ENCODE assay signal across 9 cellular contexts in genomic region chr4:133483600-133484246, GRCh38.
DNase-seq lines count a peak whose midpoint lies in the region; ATAC-seq and TF ChIP-seq lines count a peak whose summit lies in the region.
"Had no signal": no experiment of that assay in that cellular context is flagged by ENCODE, and none has a peak within 500 bp of the region (broad histone marks: within the 10 kb centered on the region; RNA-seq: fewer than 3 reads in every experiment).

No MANE protein-coding gene starts in this region.

- no peaks in the 10 kb centered on the region for H3K36me3 Mint-ChIP-seq in activated naive CD4-positive, alpha-beta T cell treated with anti-CD3 and anti-CD28 coated beads, Interleukin-2, amount 10 ng/mL, durations not matched to agents 7 days and 5 days

- no peak for ATAC-seq in GM18517 (IDR thresholded peaks at IDR 0.05; ENCODE audit: unreplicated experiment)

- H3K4me1 ChIP-seq in adrenal gland (replicated peaks in 1 of 2), result no peaks in the 10 kb centered on the region

- TF ChIP-seq EP300 in Ishikawa (IDR thresholded peaks at IDR 0.05; ENCODE audit: borderline replicate concordance), result no peak

- no peaks in the 10 kb centered on the region for H3K9me3 ChIP-seq in adrenal gland (replicated peaks in 1 of 3)

- TF ChIP-seq POLR2A in adrenal gland (IDR thresholded peaks at IDR 0.05), result no peak

- no peaks in the 10 kb centered on the region for H3K36me3 ChIP-seq in adrenal gland (replicated peaks in 1 of 2)

- no peaks in the 10 kb centered on the region for H3K4me1 Mint-ChIP-seq in activated naive CD4-positive, alpha-beta T cell treated with anti-CD3 and anti-CD28 coated beads, Interleukin-2, amount 10 ng/mL, durations not matched to agents 7 days and 5 days
- H3K4me1 Mint-ChIP-seq: activated CD4-positive, alpha-beta T cell treated with anti-CD3 and anti-CD28 coated beads, Interleukin-2, amount 10 ng/mL, durations not matched to agents 24 days and 14 days had no signal

- DNase-seq in COR-L47 (lab: John Stamatoyannopoulos, UW), result peak; percentile 17
- DNase-seq in adrenal gland, result peak in 1 of 7 donors; percentile 7
- peak; percentile 70 for DNase-seq in left kidney (ENCODE audit: low read depth, low spot score)
- DNase-seq in activated naive CD4-positive, alpha-beta T cell treated with anti-CD3 and anti-CD28 coated beads, Interleukin-2, amount 10 ng/mL, durations not matched to agents 7 days and 5 days, result no peak
- DNase-seq in NCI-H2196 (lab: John Stamatoyannopoulos, UW; ENCODE audit: unreplicated experiment), result no peak
- DNase-seq in effector CD8-positive, alpha-beta T cell (lab: John Stamatoyannopoulos, UW), result no peak
- DNase-seq: activated CD4-positive, alpha-beta T cell treated with anti-CD3 and anti-CD28 coated beads, Interleukin-2, amount 10 ng/mL, durations not matched to agents 24 days and 14 days had no signal

- WGBS in adrenal gland, 4 donors, result 50 to 52% (median 51%) methylated on average over 4 of the region's 4 CpGs

- intact Hi-C loops in adrenal gland (cut with DNase I), result no loop called here

- no peaks in the 10 kb centered on the region for H3K27me3 ChIP-seq in adrenal gland

- H3K27ac Mint-ChIP-seq in activated naive CD4-positive, alpha-beta T cell treated with anti-CD3 and anti-CD28 coated beads, Interleukin-2, amount 10 ng/mL, durations not matched to agents 7 days and 5 days, result no peak overlapping the region
- H3K27ac Mint-ChIP-seq: activated CD4-positive, alpha-beta T cell treated with anti-CD3 and anti-CD28 coated beads, Interleukin-2, amount 10 ng/mL, durations not matched to agents 24 days and 14 days had no signal

- no peak overlapping the region for H3K27ac ChIP-seq in adrenal gland

- peaks cover 4% of the 10 kb centered on the region for H3K9me3 Mint-ChIP-seq in activated naive CD4-positive, alpha-beta T cell treated with anti-CD3 and anti-CD28 coated beads, Interleukin-2, amount 10 ng/mL, durations not matched to agents 7 days and 5 days

- H3K27me3 Mint-ChIP-seq in activated naive CD4-positive, alpha-beta T cell treated with anti-CD3 and anti-CD28 coated beads, Interleukin-2, amount 10 ng/mL, durations not matched to agents 7 days and 5 days, result no peaks in the 10 kb centered on the region
- H3K27me3 Mint-ChIP-seq: activated CD4-positive, alpha-beta T cell treated with anti-CD3 and anti-CD28 coated beads, Interleukin-2, amount 10 ng/mL, durations not matched to agents 24 days and 14 days had no signal

- no peak overlapping the region for H3K4me3 ChIP-seq in adrenal gland

- CTCF ChIA-PET in activated naive CD4-positive, alpha-beta T cell treated with anti-CD3 and anti-CD28 coated beads, Interleukin-2, amount 10 ng/mL, durations not matched to agents 7 days and 5 days (lab: Charles Lee), result no interaction called here

- peak; percentile 67 for TF ChIP-seq RAD21 in Ishikawa (IDR thresholded peaks at IDR 0.05; ENCODE audit: low read depth)

- peak in 4 of 6 experiments; percentile 31 to 43 (median 40) for TF ChIP-seq CTCF in adrenal gland (IDR thresholded peaks at IDR 0.05)

- H3K4me3 Mint-ChIP-seq in activated naive CD4-positive, alpha-beta T cell treated with anti-CD3 and anti-CD28 coated beads, Interleukin-2, amount 10 ng/mL, durations not matched to agents 7 days and 5 days, result no peak overlapping the region
- H3K4me3 Mint-ChIP-seq: activated CD4-positive, alpha-beta T cell treated with anti-CD3 and anti-CD28 coated beads, Interleukin-2, amount 10 ng/mL, durations not matched to agents 24 days and 14 days had no signal

TF ChIP-seq in Ishikawa, 13 proteins besides CTCF, POLR2A, EP300 and RAD21:
- TF ChIP-seq YY1 (IDR thresholded peaks at IDR 0.05; ENCODE audit: low read depth) (no peak), REST (IDR thresholded peaks at IDR 0.05; ENCODE audit: low read depth) (no peak), CEBPB (IDR thresholded peaks at IDR 0.05) (no peak), USF1 (IDR thresholded peaks at IDR 0.05) (no peak), EGR1 (IDR thresholded peaks at IDR 0.05) (no peak), NFIC (IDR thresholded peaks at IDR 0.05) (no peak)

Comparison
In these comparisons a context has a peak if more than half of its experiments do, and no peak if none do; other contexts are left out.
1. DNase-seq: peak in COR-L47 (single experiment) and left kidney (single experiment); none in activated naive CD4-positive, alpha-beta T cell treated with anti-CD3 and anti-CD28 coated beads, Interleukin-2, amount 10 ng/mL, durations not matched to agents 7 days and 5 days (single experiment), NCI-H2196 (single experiment) and effector CD8-positive, alpha-beta T cell (single experiment).